1 cellular context compared by ENCODE assay signal in the genomic region with DNA sequence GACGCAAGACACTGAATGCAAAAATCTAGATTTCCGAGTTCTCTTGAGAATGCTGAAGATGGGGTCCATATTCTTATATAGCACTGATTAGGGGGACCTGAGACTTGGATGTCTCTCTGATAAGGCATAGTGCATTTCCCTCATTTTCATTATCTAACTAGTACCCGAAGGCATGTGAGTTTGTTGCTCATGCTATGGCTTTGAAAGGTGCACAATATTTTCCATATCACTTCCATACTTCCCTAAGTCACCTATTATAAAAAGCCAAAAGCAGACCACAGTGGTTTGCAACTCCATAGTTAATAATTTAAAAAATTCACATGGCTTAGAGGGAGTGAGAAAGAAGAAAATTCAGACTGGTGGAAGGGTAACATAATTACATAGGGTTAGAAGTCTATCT.
TF ChIP-seq lines count a peak whose summit lies in the region.

No MANE protein-coding gene starts in this region.

TF ChIP-seq in GM12878, 131 proteins besides CTCF, POLR2A, EP300 and RAD21:
- TF ChIP-seq ZNF622 (IDR thresholded peaks at IDR 0.05), result no peak
- TF ChIP-seq HDGF (IDR thresholded peaks at IDR 0.05), result no peak
- TF ChIP-seq, protein P1, sequence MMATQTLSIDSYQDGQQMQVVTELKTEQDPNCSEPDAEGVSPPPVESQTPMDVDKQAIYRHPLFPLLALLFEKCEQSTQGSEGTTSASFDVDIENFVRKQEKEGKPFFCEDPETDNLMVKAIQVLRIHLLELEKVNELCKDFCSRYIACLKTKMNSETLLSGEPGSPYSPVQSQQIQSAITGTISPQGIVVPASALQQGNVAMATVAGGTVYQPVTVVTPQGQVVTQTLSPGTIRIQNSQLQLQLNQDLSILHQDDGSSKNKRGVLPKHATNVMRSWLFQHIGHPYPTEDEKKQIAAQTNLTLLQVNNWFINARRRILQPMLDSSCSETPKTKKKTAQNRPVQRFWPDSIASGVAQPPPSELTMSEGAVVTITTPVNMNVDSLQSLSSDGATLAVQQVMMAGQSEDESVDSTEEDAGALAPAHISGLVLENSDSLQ (IDR thresholded peaks at IDR 0.05), result no peak
- TF ChIP-seq IKZF2 (IDR thresholded peaks at IDR 0.05), result no peak
- TF ChIP-seq IKZF1 (conservative IDR thresholded peaks at IDR 0.05), result no peak
- TF ChIP-seq, protein P2, sequence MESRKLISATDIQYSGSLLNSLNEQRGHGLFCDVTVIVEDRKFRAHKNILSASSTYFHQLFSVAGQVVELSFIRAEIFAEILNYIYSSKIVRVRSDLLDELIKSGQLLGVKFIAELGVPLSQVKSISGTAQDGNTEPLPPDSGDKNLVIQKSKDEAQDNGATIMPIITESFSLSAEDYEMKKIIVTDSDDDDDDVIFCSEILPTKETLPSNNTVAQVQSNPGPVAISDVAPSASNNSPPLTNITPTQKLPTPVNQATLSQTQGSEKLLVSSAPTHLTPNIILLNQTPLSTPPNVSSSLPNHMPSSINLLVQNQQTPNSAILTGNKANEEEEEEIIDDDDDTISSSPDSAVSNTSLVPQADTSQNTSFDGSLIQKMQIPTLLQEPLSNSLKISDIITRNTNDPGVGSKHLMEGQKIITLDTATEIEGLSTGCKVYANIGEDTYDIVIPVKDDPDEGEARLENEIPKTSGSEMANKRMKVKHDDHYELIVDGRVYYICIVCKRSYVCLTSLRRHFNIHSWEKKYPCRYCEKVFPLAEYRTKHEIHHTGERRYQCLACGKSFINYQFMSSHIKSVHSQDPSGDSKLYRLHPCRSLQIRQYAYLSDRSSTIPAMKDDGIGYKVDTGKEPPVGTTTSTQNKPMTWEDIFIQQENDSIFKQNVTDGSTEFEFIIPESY (IDR thresholded peaks at IDR 0.05), result no peak
- TF ChIP-seq, protein P3, sequence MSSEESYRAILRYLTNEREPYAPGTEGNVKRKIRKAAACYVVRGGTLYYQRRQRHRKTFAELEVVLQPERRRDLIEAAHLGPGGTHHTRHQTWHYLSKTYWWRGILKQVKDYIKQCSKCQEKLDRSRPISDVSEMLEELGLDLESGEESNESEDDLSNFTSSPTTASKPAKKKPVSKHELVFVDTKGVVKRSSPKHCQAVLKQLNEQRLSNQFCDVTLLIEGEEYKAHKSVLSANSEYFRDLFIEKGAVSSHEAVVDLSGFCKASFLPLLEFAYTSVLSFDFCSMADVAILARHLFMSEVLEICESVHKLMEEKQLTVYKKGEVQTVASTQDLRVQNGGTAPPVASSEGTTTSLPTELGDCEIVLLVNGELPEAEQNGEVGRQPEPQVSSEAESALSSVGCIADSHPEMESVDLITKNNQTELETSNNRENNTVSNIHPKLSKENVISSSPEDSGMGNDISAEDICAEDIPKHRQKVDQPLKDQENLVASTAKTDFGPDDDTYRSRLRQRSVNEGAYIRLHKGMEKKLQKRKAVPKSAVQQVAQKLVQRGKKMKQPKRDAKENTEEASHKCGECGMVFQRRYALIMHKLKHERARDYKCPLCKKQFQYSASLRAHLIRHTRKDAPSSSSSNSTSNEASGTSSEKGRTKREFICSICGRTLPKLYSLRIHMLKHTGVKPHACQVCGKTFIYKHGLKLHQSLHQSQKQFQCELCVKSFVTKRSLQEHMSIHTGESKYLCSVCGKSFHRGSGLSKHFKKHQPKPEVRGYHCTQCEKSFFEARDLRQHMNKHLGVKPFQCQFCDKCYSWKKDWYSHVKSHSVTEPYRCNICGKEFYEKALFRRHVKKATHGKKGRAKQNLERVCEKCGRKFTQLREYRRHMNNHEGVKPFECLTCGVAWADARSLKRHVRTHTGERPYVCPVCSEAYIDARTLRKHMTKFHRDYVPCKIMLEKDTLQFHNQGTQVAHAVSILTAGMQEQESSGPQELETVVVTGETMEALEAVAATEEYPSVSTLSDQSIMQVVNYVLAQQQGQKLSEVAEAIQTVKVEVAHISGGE (CRISPR knock-in tag; IDR thresholded peaks at IDR 0.05), result no peak
- TF ChIP-seq MTA2 (IDR thresholded peaks at IDR 0.05; ENCODE audit: low read depth), result no peak
- TF ChIP-seq RCOR1 (conservative IDR thresholded peaks at IDR 0.05; ENCODE audit: low read depth, low read length), result no peak
- no peak for TF ChIP-seq SIN3A (IDR thresholded peaks at IDR 0.05; ENCODE audit: low read depth, low read length)
- TF ChIP-seq, protein P4, sequence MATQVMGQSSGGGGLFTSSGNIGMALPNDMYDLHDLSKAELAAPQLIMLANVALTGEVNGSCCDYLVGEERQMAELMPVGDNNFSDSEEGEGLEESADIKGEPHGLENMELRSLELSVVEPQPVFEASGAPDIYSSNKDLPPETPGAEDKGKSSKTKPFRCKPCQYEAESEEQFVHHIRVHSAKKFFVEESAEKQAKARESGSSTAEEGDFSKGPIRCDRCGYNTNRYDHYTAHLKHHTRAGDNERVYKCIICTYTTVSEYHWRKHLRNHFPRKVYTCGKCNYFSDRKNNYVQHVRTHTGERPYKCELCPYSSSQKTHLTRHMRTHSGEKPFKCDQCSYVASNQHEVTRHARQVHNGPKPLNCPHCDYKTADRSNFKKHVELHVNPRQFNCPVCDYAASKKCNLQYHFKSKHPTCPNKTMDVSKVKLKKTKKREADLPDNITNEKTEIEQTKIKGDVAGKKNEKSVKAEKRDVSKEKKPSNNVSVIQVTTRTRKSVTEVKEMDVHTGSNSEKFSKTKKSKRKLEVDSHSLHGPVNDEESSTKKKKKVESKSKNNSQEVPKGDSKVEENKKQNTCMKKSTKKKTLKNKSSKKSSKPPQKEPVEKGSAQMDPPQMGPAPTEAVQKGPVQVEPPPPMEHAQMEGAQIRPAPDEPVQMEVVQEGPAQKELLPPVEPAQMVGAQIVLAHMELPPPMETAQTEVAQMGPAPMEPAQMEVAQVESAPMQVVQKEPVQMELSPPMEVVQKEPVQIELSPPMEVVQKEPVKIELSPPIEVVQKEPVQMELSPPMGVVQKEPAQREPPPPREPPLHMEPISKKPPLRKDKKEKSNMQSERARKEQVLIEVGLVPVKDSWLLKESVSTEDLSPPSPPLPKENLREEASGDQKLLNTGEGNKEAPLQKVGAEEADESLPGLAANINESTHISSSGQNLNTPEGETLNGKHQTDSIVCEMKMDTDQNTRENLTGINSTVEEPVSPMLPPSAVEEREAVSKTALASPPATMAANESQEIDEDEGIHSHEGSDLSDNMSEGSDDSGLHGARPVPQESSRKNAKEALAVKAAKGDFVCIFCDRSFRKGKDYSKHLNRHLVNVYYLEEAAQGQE (IDR thresholded peaks at IDR 0.05; ENCODE audit: low read depth, low read length), result no peak
- TF ChIP-seq MXI1 (IDR thresholded peaks at IDR 0.05; ENCODE audit: low read depth, low read length), result no peak
- TF ChIP-seq PML (IDR thresholded peaks at IDR 0.05; ENCODE audit: low read length), result no peak
- TF ChIP-seq NBN (IDR thresholded peaks at IDR 0.05), result no peak
- no peak for TF ChIP-seq SIX5 (IDR thresholded peaks at IDR 0.05; ENCODE audit: low read depth, low read length, severe bottlenecking)
- TF ChIP-seq, protein P5, sequence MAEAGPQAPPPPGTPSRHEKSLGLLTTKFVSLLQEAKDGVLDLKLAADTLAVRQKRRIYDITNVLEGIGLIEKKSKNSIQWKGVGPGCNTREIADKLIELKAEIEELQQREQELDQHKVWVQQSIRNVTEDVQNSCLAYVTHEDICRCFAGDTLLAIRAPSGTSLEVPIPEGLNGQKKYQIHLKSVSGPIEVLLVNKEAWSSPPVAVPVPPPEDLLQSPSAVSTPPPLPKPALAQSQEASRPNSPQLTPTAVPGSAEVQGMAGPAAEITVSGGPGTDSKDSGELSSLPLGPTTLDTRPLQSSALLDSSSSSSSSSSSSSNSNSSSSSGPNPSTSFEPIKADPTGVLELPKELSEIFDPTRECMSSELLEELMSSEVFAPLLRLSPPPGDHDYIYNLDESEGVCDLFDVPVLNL (IDR thresholded peaks at IDR 0.05; ENCODE audit: low read depth, low read length), result no peak
- TF ChIP-seq, protein P6, sequence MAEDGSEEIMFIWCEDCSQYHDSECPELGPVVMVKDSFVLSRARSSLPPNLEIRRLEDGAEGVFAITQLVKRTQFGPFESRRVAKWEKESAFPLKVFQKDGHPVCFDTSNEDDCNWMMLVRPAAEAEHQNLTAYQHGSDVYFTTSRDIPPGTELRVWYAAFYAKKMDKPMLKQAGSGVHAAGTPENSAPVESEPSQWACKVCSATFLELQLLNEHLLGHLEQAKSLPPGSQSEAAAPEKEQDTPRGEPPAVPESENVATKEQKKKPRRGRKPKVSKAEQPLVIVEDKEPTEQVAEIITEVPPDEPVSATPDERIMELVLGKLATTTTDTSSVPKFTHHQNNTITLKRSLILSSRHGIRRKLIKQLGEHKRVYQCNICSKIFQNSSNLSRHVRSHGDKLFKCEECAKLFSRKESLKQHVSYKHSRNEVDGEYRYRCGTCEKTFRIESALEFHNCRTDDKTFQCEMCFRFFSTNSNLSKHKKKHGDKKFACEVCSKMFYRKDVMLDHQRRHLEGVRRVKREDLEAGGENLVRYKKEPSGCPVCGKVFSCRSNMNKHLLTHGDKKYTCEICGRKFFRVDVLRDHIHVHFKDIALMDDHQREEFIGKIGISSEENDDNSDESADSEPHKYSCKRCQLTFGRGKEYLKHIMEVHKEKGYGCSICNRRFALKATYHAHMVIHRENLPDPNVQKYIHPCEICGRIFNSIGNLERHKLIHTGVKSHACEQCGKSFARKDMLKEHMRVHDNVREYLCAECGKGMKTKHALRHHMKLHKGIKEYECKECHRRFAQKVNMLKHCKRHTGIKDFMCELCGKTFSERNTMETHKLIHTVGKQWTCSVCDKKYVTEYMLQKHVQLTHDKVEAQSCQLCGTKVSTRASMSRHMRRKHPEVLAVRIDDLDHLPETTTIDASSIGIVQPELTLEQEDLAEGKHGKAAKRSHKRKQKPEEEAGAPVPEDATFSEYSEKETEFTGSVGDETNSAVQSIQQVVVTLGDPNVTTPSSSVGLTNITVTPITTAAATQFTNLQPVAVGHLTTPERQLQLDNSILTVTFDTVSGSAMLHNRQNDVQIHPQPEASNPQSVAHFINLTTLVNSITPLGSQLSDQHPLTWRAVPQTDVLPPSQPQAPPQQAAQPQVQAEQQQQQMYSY (CRISPR knock-in tag; IDR thresholded peaks at IDR 0.05), result no peak
- no peak for TF ChIP-seq MEF2A (IDR thresholded peaks at IDR 0.05; ENCODE audit: insufficient read depth, low read depth, low read length)
- no peak for TF ChIP-seq RB1 (IDR thresholded peaks at IDR 0.05; ENCODE audit: borderline replicate concordance)
